Comparison of ENCODE assay signal across 37 cellular contexts in the genomic region with DNA sequence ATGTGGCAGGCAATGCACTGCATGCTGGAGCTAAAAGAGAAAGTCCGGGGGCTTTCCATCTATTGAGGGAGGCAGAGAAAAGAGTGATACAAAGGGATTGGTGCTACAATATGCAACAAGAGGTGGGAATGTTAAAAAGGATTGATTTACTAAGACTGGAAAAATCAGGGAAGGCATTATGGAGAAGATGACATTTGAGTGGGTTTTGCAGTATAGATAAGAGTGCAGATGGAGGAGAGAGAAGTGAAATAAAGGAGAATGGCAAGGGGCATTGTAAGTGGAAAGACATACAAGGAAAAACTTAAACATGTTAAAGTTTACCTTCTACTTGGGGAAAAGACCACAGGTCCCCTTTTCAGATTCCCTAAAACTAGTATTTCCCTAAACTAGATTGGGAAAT.
"Had no signal": no experiment of that assay in that cellular context is flagged by ENCODE, and none has a peak within 500 bp of the region (broad histone marks: within the 10 kb centered on the region; RNA-seq: fewer than 3 reads in every experiment).

No MANE protein-coding gene starts in this region.

- H3K27ac ChIP-seq: ascending aorta, cardiac muscle cell, WERI-Rb-1 had no signal

- H3K4me3 ChIP-seq: ascending aorta, cardiac muscle cell had no signal

- H3K36me3 ChIP-seq: ascending aorta, cardiac muscle cell, WERI-Rb-1 had no signal

- H3K27me3 ChIP-seq: ascending aorta, cardiac muscle cell had no signal

- H3K9me3 Mint-ChIP-seq: activated CD4-positive, alpha-beta T cell treated with anti-CD3 and anti-CD28 coated beads, Interleukin-2, amount 10 ng/mL, durations not matched to agents 7 days and 5 days; central memory CD8-positive, alpha-beta T cell had no signal

- DNase-seq: activated CD4-positive, alpha-beta memory T cell treated with anti-CD3 and anti-CD28 coated beads, Interleukin-2, amount 10 ng/mL, durations not matched to agents 7 days and 5 days; activated CD4-positive, alpha-beta T cell treated with anti-CD3 and anti-CD28 coated beads for 1 hour; activated CD4-positive, alpha-beta T cell treated with anti-CD3 and anti-CD28 coated beads for 36 hours; activated CD4-positive, alpha-beta T cell treated with anti-CD3 and anti-CD28 coated beads for 48 hours; activated CD4-positive, alpha-beta T cell treated with anti-CD3 and anti-CD28 coated beads, Interleukin-2, amount 10 ng/mL, durations not matched to agents 7 days and 5 days; activated CD4-positive, alpha-beta T cell treated with anti-CD3 and anti-CD28 coated beads, Interleukin-2, amount 50 U/mL, for 48 hours; activated CD4-positive, CD25-positive, alpha-beta regulatory T cell; activated CD8-positive, alpha-beta memory T cell treated with anti-CD3 and anti-CD28 coated beads for 24 hours; activated CD8-positive, alpha-beta memory T cell treated with anti-CD3 and anti-CD28 coated beads, Interleukin-2, amount 10 ng/mL, durations not matched to agents 7 days and 5 days; activated CD8-positive, alpha-beta memory T cell treated with anti-CD3 and anti-CD28 coated beads, Interleukin-2, amount 50 U/mL, for 48 hours; activated CD8-positive, alpha-beta T cell treated with anti-CD3 and anti-CD28 coated beads, Interleukin-2, amount 10 ng/mL, durations not matched to agents 7 days and 5 days; activated effector memory CD4-positive, alpha-beta T cell treated with Interleukin-2 at 50 U/mL for 16 hours; activated gamma-delta T cell; activated naive CD4-positive, alpha-beta T cell treated with anti-CD3 and anti-CD28 coated beads, Interleukin-2, amount 10 ng/mL, durations not matched to agents 7 days and 5 days; activated naive CD4-positive, alpha-beta T cell treated with Interleukin-2 at 50 U/mL for 16 hours; activated naive CD8-positive, alpha-beta T cell treated with anti-CD3 and anti-CD28 coated beads, Interleukin-2, amount 10 ng/mL, durations not matched to agents 7 days and 5 days; activated naive CD8-positive, alpha-beta T cell treated with anti-CD3 and anti-CD28 coated beads, Interleukin-2, amount 50 U/mL, for 24 hours; activated T-cell treated with anti-CD3 and anti-CD28 coated beads, Interleukin-2, amount 50 U/mL, for 24 hours; activated T-cell treated with anti-CD3 and anti-CD28 coated beads, Interleukin-2, amount 50 U/mL, for 48 hours; amygdala; anterior cingulate cortex; caudate nucleus; cerebellar nuclear complex; T-helper 1 cell; T-helper 2 cell; T-helper 9 cell; WERI-Rb-1 had no signal

- H3K9me3 ChIP-seq: ascending aorta had no signal

- H3K27me3 Mint-ChIP-seq: activated naive CD4-positive, alpha-beta T cell treated with anti-CD3 and anti-CD28 coated beads, Interleukin-2, amount 50 U/mL, for 24 hours; activated naive CD8-positive, alpha-beta T cell; brain; central memory CD8-positive, alpha-beta T cell had no signal

- H3K27ac Mint-ChIP-seq: activated CD4-positive, alpha-beta memory T cell treated with anti-CD3 and anti-CD28 coated beads, Interleukin-2, amount 10 ng/mL, durations not matched to agents 7 days and 5 days; activated CD4-positive, alpha-beta T cell treated with anti-CD3 and anti-CD28 coated beads for 36 hours; activated CD4-positive, alpha-beta T cell treated with anti-CD3 and anti-CD28 coated beads, Interleukin-2, amount 10 ng/mL, durations not matched to agents 7 days and 5 days; activated CD8-positive, alpha-beta memory T cell treated with anti-CD3 and anti-CD28 coated beads, Interleukin-2, amount 10 ng/mL, durations not matched to agents 7 days and 5 days; activated CD8-positive, alpha-beta T cell treated with anti-CD3 and anti-CD28 coated beads, Interleukin-2, amount 10 ng/mL, durations not matched to agents 7 days and 5 days; activated naive CD4-positive, alpha-beta T cell treated with anti-CD3 and anti-CD28 coated beads, Interleukin-2, amount 10 ng/mL, durations not matched to agents 7 days and 5 days; activated naive CD8-positive, alpha-beta T cell; activated naive CD8-positive, alpha-beta T cell treated with anti-CD3 and anti-CD28 coated beads, Interleukin-2, amount 10 ng/mL, durations not matched to agents 7 days and 5 days; activated naive CD8-positive, alpha-beta T cell treated with anti-CD3 and anti-CD28 coated beads, Interleukin-2, amount 50 U/mL, for 24 hours; activated T-cell treated with anti-CD3 and anti-CD28 coated beads, Interleukin-2, amount 50 U/mL, for 24 hours; activated T-helper 2 cell treated with anti-CD3 and anti-CD28 coated beads, Interferon-gamma antibody, Interleukin-2, Interleukin-4, amounts not matched to agents 10 μg/mL and 5 μg/mL and 100 μg/mL, durations not matched to agents 14 hours and 24 hours and 36 hours; T-helper 1 cell treated with Interleukin-12 subunit alpha and Interleukin-12 subunit beta and Interleukin-4 antibody, amounts not matched to agents 30 μg/mL and 1 μg/mL, for 36 hours; T-helper 2 cell treated with Interferon-gamma antibody and Interleukin-4, amounts not matched to agents 5 μg/mL and 100 μg/mL, for 36 hours; WTC11 had no signal

- H3K36me3 Mint-ChIP-seq: activated naive CD4-positive, alpha-beta T cell treated with anti-CD3 and anti-CD28 coated beads, Interleukin-2, amount 10 ng/mL, durations not matched to agents 7 days and 5 days had no signal

- H3K4me3 Mint-ChIP-seq: activated CD4-positive, alpha-beta memory T cell treated with anti-CD3 and anti-CD28 coated beads, Interleukin-2, amount 10 ng/mL, durations not matched to agents 7 days and 5 days; activated CD4-positive, alpha-beta T cell treated with anti-CD3 and anti-CD28 coated beads for 36 hours; activated CD4-positive, alpha-beta T cell treated with anti-CD3 and anti-CD28 coated beads, Interleukin-2, amount 10 ng/mL, durations not matched to agents 7 days and 5 days; activated CD8-positive, alpha-beta memory T cell treated with anti-CD3 and anti-CD28 coated beads, Interleukin-2, amount 10 ng/mL, durations not matched to agents 7 days and 5 days; activated CD8-positive, alpha-beta T cell treated with anti-CD3 and anti-CD28 coated beads, Interleukin-2, amount 10 ng/mL, durations not matched to agents 7 days and 5 days; activated naive CD4-positive, alpha-beta T cell treated with anti-CD3 and anti-CD28 coated beads, Interleukin-2, amount 10 ng/mL, durations not matched to agents 7 days and 5 days; activated naive CD4-positive, alpha-beta T cell treated with anti-CD3 and anti-CD28 coated beads, Interleukin-2, amount 50 U/mL, for 24 hours; activated naive CD8-positive, alpha-beta T cell; activated naive CD8-positive, alpha-beta T cell treated with anti-CD3 and anti-CD28 coated beads, Interleukin-2, amount 10 ng/mL, durations not matched to agents 7 days and 5 days; activated naive CD8-positive, alpha-beta T cell treated with anti-CD3 and anti-CD28 coated beads, Interleukin-2, amount 50 U/mL, for 24 hours; activated T-cell treated with anti-CD3 and anti-CD28 coated beads, Interleukin-2, amount 50 U/mL, for 24 hours; brain; central memory CD8-positive, alpha-beta T cell; T-helper 1 cell treated with Interleukin-12 subunit alpha and Interleukin-12 subunit beta and Interleukin-4 antibody, amounts not matched to agents 30 μg/mL and 1 μg/mL, for 36 hours; T-helper 2 cell treated with Interferon-gamma antibody and Interleukin-4, amounts not matched to agents 5 μg/mL and 100 μg/mL, for 36 hours; WTC11 had no signal

- H3K4me1 Mint-ChIP-seq: activated CD4-positive, alpha-beta memory T cell treated with anti-CD3 and anti-CD28 coated beads, Interleukin-2, amount 10 ng/mL, durations not matched to agents 7 days and 5 days; activated CD4-positive, alpha-beta T cell treated with anti-CD3 and anti-CD28 coated beads, Interleukin-2, amount 10 ng/mL, durations not matched to agents 7 days and 5 days; activated CD8-positive, alpha-beta memory T cell treated with anti-CD3 and anti-CD28 coated beads, Interleukin-2, amount 10 ng/mL, durations not matched to agents 7 days and 5 days; activated naive CD4-positive, alpha-beta T cell treated with anti-CD3 and anti-CD28 coated beads, Interleukin-2, amount 10 ng/mL, durations not matched to agents 7 days and 5 days; activated naive CD8-positive, alpha-beta T cell treated with anti-CD3 and anti-CD28 coated beads, Interleukin-2, amount 10 ng/mL, durations not matched to agents 7 days and 5 days had no signal
